ENCODE assay signal across 8 cellular contexts in the genomic region with DNA sequence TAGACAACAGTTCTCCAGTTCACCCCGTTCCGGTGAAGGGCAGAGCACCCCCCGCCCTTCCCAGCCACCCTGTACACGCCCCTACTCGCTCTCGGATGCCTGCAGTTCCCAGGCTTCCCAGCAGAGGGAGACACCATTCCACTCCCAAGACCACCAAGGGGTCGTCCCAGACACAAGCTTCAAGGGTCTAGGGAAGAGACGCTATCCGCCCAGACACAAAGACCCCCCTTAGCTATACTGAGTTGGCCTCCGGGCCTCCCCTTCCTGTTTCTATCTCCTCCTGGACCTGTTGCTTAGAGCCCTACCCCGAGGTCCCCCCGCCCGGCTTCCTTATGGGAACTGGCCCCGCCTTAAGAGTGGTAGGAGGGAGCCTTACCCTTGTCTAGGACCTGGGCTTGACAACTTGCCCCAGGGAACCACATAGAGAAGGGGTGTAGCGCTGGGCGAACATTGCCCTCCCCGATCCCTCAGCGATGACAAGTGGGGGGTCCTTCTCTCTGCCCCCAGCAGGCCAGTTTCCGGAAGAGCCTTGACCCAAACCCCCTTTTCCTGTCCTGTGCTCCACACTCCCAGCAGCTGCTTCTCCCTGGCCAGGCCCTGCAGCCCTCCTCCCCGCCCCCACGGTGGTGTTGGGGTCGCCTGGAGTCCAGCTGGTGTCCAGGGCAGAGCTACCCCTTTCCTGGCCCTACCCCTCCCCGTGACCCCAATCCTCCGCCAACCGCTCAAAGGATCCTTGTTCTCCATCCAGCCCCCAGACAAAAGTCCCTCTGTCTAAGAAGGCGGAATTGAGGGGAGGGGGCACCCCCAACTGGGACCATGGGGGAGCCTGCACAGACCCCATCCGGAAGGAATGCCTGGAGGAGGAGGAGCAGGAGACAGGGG. TPM values are rescaled to one million over a fixed set of nuclear protein-coding genes. Genes with fewer than 3 reads are reported as not detected.
DNase-seq lines count a peak whose midpoint lies in the region; ATAC-seq and TF ChIP-seq lines count a peak whose summit lies in the region.

No MANE protein-coding gene starts in this region.

- no peaks in the 10 kb centered on the region for H3K36me3 Mint-ChIP-seq in activated naive CD8-positive, alpha-beta T cell treated with anti-CD3 and anti-CD28 coated beads, Interleukin-2, amount 50 U/mL, for 24 hours (ENCODE audit: low read depth)

- BruUV-seq in HCT116 (replicated peaks; lab: Mats Ljungman, UMichigan) = no TSS peak

- TF ChIP-seq POLR2A in HCT116 (IDR thresholded peaks at IDR 0.05; ENCODE audit: borderline replicate concordance, extremely low read depth, insufficient read depth, insufficient read length) = no peak
- TF ChIP-seq POLR2A in ovary (IDR thresholded peaks at IDR 0.05) = no peak
- no peak for TF ChIP-seq POLR2A in testis (IDR thresholded peaks at IDR 0.05)

- intact Hi-C loops in HCT116 (cut with micrococcal nuclease) (no loop called here), ovary (cut with DNase I) (no loop called here), testis (cut with DNase I; ENCODE audit: low total_unique reads) (no loop called here)

- peak overlapping the region; percentile 38 for H3K4me3 Mint-ChIP-seq in activated naive CD8-positive, alpha-beta T cell treated with anti-CD3 and anti-CD28 coated beads, Interleukin-2, amount 50 U/mL, for 24 hours

- H2AFZ ChIP-seq in HCT116 (ENCODE audit: low read depth, low read length, poor library complexity, severe bottlenecking) = peak overlapping the region; percentile 85
- H2AFZ ChIP-seq in SK-N-SH (ENCODE audit: low read depth) = no peak overlapping the region

- H4K20me1 ChIP-seq in HCT116 (ENCODE audit: insufficient read depth) (no peaks in the 10 kb centered on the region), SK-N-SH (ENCODE audit: insufficient read depth) (no peaks in the 10 kb centered on the region)

- peak; percentile 76 for ATAC-seq in HCT116
- peak; percentile 75 for ATAC-seq in activated naive CD8-positive, alpha-beta T cell treated with anti-CD3 and anti-CD28 coated beads, Interleukin-2, amount 50 U/mL, for 24 hours
- no peak for ATAC-seq in HG03196 (IDR thresholded peaks at IDR 0.05; ENCODE audit: unreplicated experiment)

- DNase-seq in Ammon's horn (ENCODE audit: low spot score) = peak; percentile 94
- peak; percentile 51 for DNase-seq in HCT116 (ENCODE audit: low read depth, low spot score)
- DNase-seq in SK-N-SH = peak; percentile 92
- peak; percentile 81 for DNase-seq in activated naive CD8-positive, alpha-beta T cell treated with anti-CD3 and anti-CD28 coated beads, Interleukin-2, amount 50 U/mL, for 24 hours
- peak; percentile 71 to 74 for DNase-seq in cardiac muscle cell (ENCODE audit: low read depth in 1 of 2, low spot score in 1 of 2)
- DNase-seq in ovary = peak; percentile 42 to 84 (median 79)
- peak; percentile 86 for DNase-seq in testis

- 39% methylated on average over 23 of the region's 27 CpGs for WGBS in SK-N-SH (ENCODE audit: low lambda C conversion rate)
- 13 to 15% (median 13%) methylated on average over 27 of the region's 27 CpGs for WGBS in ovary, 3 donors
- 18 to 26% methylated on average over 16 to 27 of the region's 27 CpGs for WGBS in testis, 2 donors

- no peaks in the 10 kb centered on the region for H3K9me2 ChIP-seq in HCT116 (ENCODE audit: insufficient read depth)
- no peaks in the 10 kb centered on the region for H3K9me2 ChIP-seq in SK-N-SH

- RAD21 ChIA-PET in HCT116 (lab: Charles Lee; ENCODE audit: low non-redundant PET in 1 of 2, low total read pairs in 2 of 2, uncharacterized antibody in 2 of 2, unreplicated experiment in 2 of 2) = interaction anchor here in 1 of 2 experiments (1.3 kb wide), 1 partner anchor 26 kb away, joined by 5 read pairs; no protein-coding TSS in a partner anchor

- H3K4me1 Mint-ChIP-seq in activated naive CD8-positive, alpha-beta T cell treated with anti-CD3 and anti-CD28 coated beads, Interleukin-2, amount 50 U/mL, for 24 hours = peaks cover 5% of the 10 kb centered on the region

- no peaks in the 10 kb centered on the region for H3K9me3 ChIP-seq in HCT116 (ENCODE audit: control insufficient read depth in 1 of 2, insufficient read depth in 1 of 2, low read depth in 1 of 2, low read length in 2 of 2)
- H3K9me3 ChIP-seq in SK-N-SH = no peaks in the 10 kb centered on the region
- H3K9me3 ChIP-seq in cardiac muscle cell (ENCODE audit: low read depth) = no peaks in the 10 kb centered on the region
- no peaks in the 10 kb centered on the region for H3K9me3 ChIP-seq in ovary
- H3K9me3 ChIP-seq in testis = no peaks in the 10 kb centered on the region

- H3K27ac ChIP-seq in HCT116 (ENCODE audit: low read depth, low read length) (peak overlapping the region; percentile 25; the same call in 1 of the 2 replicates), SK-N-SH (ENCODE audit: low read depth in 2 of 2, low read length in 1 of 2) (no peak overlapping the region), cardiac muscle cell (no peak overlapping the region), ovary (peak overlapping the region in 1 of 2 donors; percentile 59), testis (no peak overlapping the region)

- POLR2A ChIA-PET in HCT116 (lab: Charles Lee) = no interaction called here
- POLR2A ChIA-PET in SK-N-SH (lab: Yijun Ruan, JAX) = no interaction called here

- H3K4me3 ChIP-seq in HCT116 (replicated peaks in 1 of 2; ENCODE audit: low read depth in 1 of 2, low read length in 2 of 2) (peak overlapping the region; percentile 32 to 54), SK-N-SH (ENCODE audit: low read depth in 2 of 2, low read length in 1 of 2) (peak overlapping the region in 1 of 2 experiments; percentile 44; a peak in 1 of 4 replicates), cardiac muscle cell (peak overlapping the region; percentile 1), ovary (peak overlapping the region; percentile 17), testis (peak overlapping the region; percentile 21 to 39)

- TF ChIP-seq EP300 in SK-N-SH (IDR thresholded peaks at IDR 0.05; ENCODE audit: borderline replicate concordance in 1 of 2, low read depth in 1 of 2, low read length in 1 of 2) (no peak), ovary (IDR thresholded peaks at IDR 0.05) (no peak)

- CTCF ChIA-PET in HCT116 (lab: Charles Lee) (interaction anchor here (0.7 to 2.3 kb wide), 6 partner anchors 10 to 48 kb away, joined by 3 to 11 read pairs (median 6); a partner anchor contains a TSS), SK-N-SH (lab: Yijun Ruan, JAX) (interaction anchor here (0.6 to 3.9 kb wide), 27 partner anchors 8 to 238 kb away, joined by 3 to 66 read pairs (median 5); a partner anchor contains a TSS)

- peaks cover 5% of the 10 kb centered on the region for H3K27me3 Mint-ChIP-seq in activated naive CD8-positive, alpha-beta T cell treated with anti-CD3 and anti-CD28 coated beads, Interleukin-2, amount 50 U/mL, for 24 hours

- H3K9ac ChIP-seq in HCT116 (ENCODE audit: low read length) (peak overlapping the region; percentile 14), SK-N-SH (no peak overlapping the region)

- H3F3A ChIP-seq in SK-N-SH (replicated peaks; ENCODE audit: insufficient read depth) = no peaks in the 10 kb centered on the region

- TF ChIP-seq RAD21 in HCT116 (IDR thresholded peaks at IDR 0.05; ENCODE audit: low read depth) = peak; percentile 75
- peak; percentile 70 for TF ChIP-seq RAD21 in SK-N-SH (IDR thresholded peaks at IDR 0.05; ENCODE audit: low read length)

- TF ChIP-seq CTCF in HCT116 (IDR thresholded peaks at IDR 0.05 in 2 of 3, conservative IDR thresholded peaks at IDR 0.05 in 1 of 3; ENCODE audit: borderline replicate concordance in 1 of 3, insufficient read depth in 1 of 3, low read depth in 2 of 3, low read length in 2 of 3) (peak; percentile 76 to 99 (median 96)), SK-N-SH (IDR thresholded peaks at IDR 0.05) (peak; percentile 96), cardiac muscle cell (IDR thresholded peaks at IDR 0.05; ENCODE audit: low read depth, low read length) (peak; percentile 100), ovary (IDR thresholded peaks at IDR 0.05) (peak; percentile 84 to 86 (median 85)), testis (IDR thresholded peaks at IDR 0.05) (peak; percentile 86 to 96 (median 88))

- H3K4me2 ChIP-seq in HCT116 (ENCODE audit: low read length) (peak overlapping the region; percentile 81), SK-N-SH (peak overlapping the region; percentile 42; the same call in 1 of the 2 replicates)

- H3K27me3 ChIP-seq in HCT116 (ENCODE audit: insufficient read depth, low read length) (no peaks in the 10 kb centered on the region), SK-N-SH (ENCODE audit: insufficient read depth) (no peaks in the 10 kb centered on the region; the same call in 1 of the 2 replicates), cardiac muscle cell (no peaks in the 10 kb centered on the region), ovary (no peaks in the 10 kb centered on the region), testis (no peaks in the 10 kb centered on the region)

- H3K36me3 ChIP-seq in HCT116 (ENCODE audit: control insufficient read depth in 1 of 2, insufficient read depth in 2 of 2, low read length in 2 of 2) (no peaks in the 10 kb centered on the region), SK-N-SH (replicated peaks in 1 of 2; ENCODE audit: control insufficient read depth in 1 of 2, insufficient read depth in 2 of 2, low read length in 1 of 2) (no peaks in the 10 kb centered on the region), cardiac muscle cell (no peaks in the 10 kb centered on the region), ovary (no peaks in the 10 kb centered on the region), testis (ENCODE audit: low read depth, missing control alignments) (no peaks in the 10 kb centered on the region)

- H3K4me1 ChIP-seq in HCT116 (ENCODE audit: control insufficient read depth in 1 of 2, insufficient read depth in 2 of 2, low read length in 2 of 2) = peaks cover 17 to 37% of the 10 kb centered on the region in 2 experiments
- H3K4me1 ChIP-seq in SK-N-SH (ENCODE audit: control insufficient read depth in 1 of 2, insufficient read depth in 2 of 2, low read depth in 1 of 2, low read length in 1 of 2) = peaks cover 0 to 8% of the 10 kb centered on the region in 2 experiments; a peak in 1 of 4 replicates
- H3K4me1 ChIP-seq in cardiac muscle cell (ENCODE audit: low read depth) = no peaks in the 10 kb centered on the region
- H3K4me1 ChIP-seq in ovary (ENCODE audit: insufficient read depth) = peaks cover 14% of the 10 kb centered on the region
- peaks cover 6% of the 10 kb centered on the region for H3K4me1 ChIP-seq in testis

- H3K79me2 ChIP-seq in HCT116 (ENCODE audit: insufficient read depth, low read length) (no peaks in the 10 kb centered on the region), SK-N-SH (ENCODE audit: insufficient read depth) (no peaks in the 10 kb centered on the region)

- H3K9me3 Mint-ChIP-seq in activated naive CD8-positive, alpha-beta T cell treated with anti-CD3 and anti-CD28 coated beads, Interleukin-2, amount 50 U/mL, for 24 hours = no peaks in the 10 kb centered on the region

- no peak overlapping the region for H3K27ac Mint-ChIP-seq in activated naive CD8-positive, alpha-beta T cell treated with anti-CD3 and anti-CD28 coated beads, Interleukin-2, amount 50 U/mL, for 24 hours

RNA-seq across cellular contexts. Expression of a gene that starts 0.7 kb away (rescaled TPM):
- total RNA-seq in HCT116 (2021; ENCODE audit: unreplicated experiment) (17.4 TPM), cardiac muscle cell (not detected in 2 replicates), ovary (10 to 100 TPM in 1 of 7 donors, 1 to 10 TPM in 4, under 1 TPM in 1, not detected in 1; 0.25 to 33.2 (median 4.1) TPM), testis (1 to 10 TPM in 1 of 2 donors, not detected in 1; 2.6 TPM)
- polyA plus RNA-seq in HCT116 (2012) = 28.6 and 32.2 TPM in 2 replicates
- polyA plus RNA-seq in SK-N-SH (2012; rRNA removed) (not detected in 2 replicates), cardiac muscle cell (0.35 TPM in 1 of 2 replicates, not detected in the other), ovary (under 1 TPM in 1 of 2 donors, not detected in 1; 0.23 TPM), testis (ENCODE audit: insufficient read depth, low read depth, low replicate concordance) (not detected)
- not detected in 2 replicates for polyA plus RNA-seq in SK-N-SH (2012; cell fraction: cytosol; rRNA removed)
- not detected in 2 replicates for polyA plus RNA-seq in SK-N-SH (2012; cell fraction: nucleus; rRNA removed)

RNA-seq across cellular contexts. Expression of a gene that starts 20.0 kb away (rescaled TPM):
- 0.32 TPM for total RNA-seq in HCT116 (2021; ENCODE audit: unreplicated experiment)
- 0.94 and 1.4 TPM in 2 replicates for polyA plus RNA-seq in HCT116 (2012)
- 0.05 and 0.15 TPM in 2 replicates for polyA plus RNA-seq in SK-N-SH (2012; rRNA removed)
- 0.03 TPM in 1 of 2 replicates, not detected in the other for polyA plus RNA-seq in SK-N-SH (2012; cell fraction: cytosol; rRNA removed)
- polyA plus RNA-seq in SK-N-SH (2012; cell fraction: nucleus; rRNA removed) = 1.1 and 1.2 TPM in 2 replicates
- 42.0 and 45.5 TPM in 2 replicates for total RNA-seq in cardiac muscle cell
- 26.7 and 27.5 TPM in 2 replicates for polyA plus RNA-seq in cardiac muscle cell
- total RNA-seq in ovary = 1 to 10 TPM; 1.9 to 7.5 (median 3.8) TPM
- 10 to 100 TPM; 11.9 to 13.3 TPM for polyA plus RNA-seq in ovary
- 1 to 10 TPM; 4.5 to 7.9 TPM for total RNA-seq in testis
- 4.5 TPM for polyA plus RNA-seq in testis (ENCODE audit: insufficient read depth, low read depth, low replicate concordance)

RNA-seq across cellular contexts. Expression of a gene that starts 23.7 kb away (rescaled TPM):
- total RNA-seq in HCT116 (2021; ENCODE audit: unreplicated experiment) (7.8 TPM), cardiac muscle cell (105 and 154 TPM in 2 replicates), ovary (100 to 1,000 TPM in 3 of 7 donors, 10 to 100 TPM in 4; 26.7 to 204 (median 95.8) TPM), testis (10 to 100 TPM in 1 of 2 donors, 1 to 10 TPM in 1; 2.3 to 11.1 TPM)
- polyA plus RNA-seq in HCT116 (2012) = 8.7 and 12.0 TPM in 2 replicates
- polyA plus RNA-seq in SK-N-SH (2012; rRNA removed) (0.12 TPM in 1 of 2 replicates, not detected in the other), cardiac muscle cell (268 and 314 TPM in 2 replicates), ovary (100 to 1,000 TPM in 1 of 2 donors, 10 to 100 TPM in 1; 88.5 to 134 TPM), testis (ENCODE audit: insufficient read depth, low read depth, low replicate concordance) (48.5 TPM)
- polyA plus RNA-seq in SK-N-SH (2012; cell fraction: cytosol; rRNA removed) = 0.17 TPM in 1 of 2 replicates, not detected in the other
- 0.31 and 0.38 TPM in 2 replicates for polyA plus RNA-seq in SK-N-SH (2012; cell fraction: nucleus; rRNA removed)

RNA-seq across cellular contexts. Expression of a gene that starts 28.2 kb away (rescaled TPM):
- total RNA-seq in HCT116 (2021; ENCODE audit: unreplicated experiment) (0.71 TPM), cardiac muscle cell (2.6 and 4.5 TPM in 2 replicates), ovary (1 to 10 TPM in 3 of 7 donors, under 1 TPM in 3, not detected in 1; 0.30 to 2.8 (median 1.0) TPM), testis (1 to 10 TPM in 1 of 2 donors, not detected in 1; 1.2 TPM)
- 0.46 and 0.52 TPM in 2 replicates for polyA plus RNA-seq in HCT116 (2012)
- polyA plus RNA-seq in SK-N-SH (2012; rRNA removed) (0.10 and 0.44 TPM in 2 replicates), cardiac muscle cell (3.5 and 5.0 TPM in 2 replicates), ovary (under 1 TPM in 1 of 2 donors, not detected in 1; 0.38 TPM), testis (ENCODE audit: insufficient read depth, low read depth, low replicate concordance) (2.1 TPM)
- polyA plus RNA-seq in SK-N-SH (2012; cell fraction: cytosol; rRNA removed) = 0.20 and 0.21 TPM in 2 replicates
- polyA plus RNA-seq in SK-N-SH (2012; cell fraction: nucleus; rRNA removed) = 0.43 and 0.69 TPM in 2 replicates

RNA-seq across cellular contexts. Expression of a gene that starts 39.6 kb away (rescaled TPM):
- total RNA-seq in HCT116 (2021; ENCODE audit: unreplicated experiment) (123 TPM), cardiac muscle cell (12.2 and 14.5 TPM in 2 replicates), ovary (10 to 100 TPM in 6 of 7 donors, 1 to 10 TPM in 1; 8.2 to 37.1 (median 17.9) TPM), testis (10 to 100 TPM in 1 of 2 donors, 1 to 10 TPM in 1; 5.7 to 17.5 TPM)
- polyA plus RNA-seq in HCT116 (2012) = 416 TPM in 2 replicates
- polyA plus RNA-seq in SK-N-SH (2012; rRNA removed) (107 and 195 TPM in 2 replicates), cardiac muscle cell (11.3 and 19.3 TPM in 2 replicates), ovary (10 to 100 TPM; 31.2 to 79.3 TPM), testis (ENCODE audit: insufficient read depth, low read depth, low replicate concordance) (38.1 TPM)
- 90.9 and 118 TPM in 2 replicates for polyA plus RNA-seq in SK-N-SH (2012; cell fraction: cytosol; rRNA removed)
- 64.6 and 65.4 TPM in 2 replicates for polyA plus RNA-seq in SK-N-SH (2012; cell fraction: nucleus; rRNA removed)
